Comparison of ENCODE assay signal across 8 cellular contexts in the genomic region with DNA sequence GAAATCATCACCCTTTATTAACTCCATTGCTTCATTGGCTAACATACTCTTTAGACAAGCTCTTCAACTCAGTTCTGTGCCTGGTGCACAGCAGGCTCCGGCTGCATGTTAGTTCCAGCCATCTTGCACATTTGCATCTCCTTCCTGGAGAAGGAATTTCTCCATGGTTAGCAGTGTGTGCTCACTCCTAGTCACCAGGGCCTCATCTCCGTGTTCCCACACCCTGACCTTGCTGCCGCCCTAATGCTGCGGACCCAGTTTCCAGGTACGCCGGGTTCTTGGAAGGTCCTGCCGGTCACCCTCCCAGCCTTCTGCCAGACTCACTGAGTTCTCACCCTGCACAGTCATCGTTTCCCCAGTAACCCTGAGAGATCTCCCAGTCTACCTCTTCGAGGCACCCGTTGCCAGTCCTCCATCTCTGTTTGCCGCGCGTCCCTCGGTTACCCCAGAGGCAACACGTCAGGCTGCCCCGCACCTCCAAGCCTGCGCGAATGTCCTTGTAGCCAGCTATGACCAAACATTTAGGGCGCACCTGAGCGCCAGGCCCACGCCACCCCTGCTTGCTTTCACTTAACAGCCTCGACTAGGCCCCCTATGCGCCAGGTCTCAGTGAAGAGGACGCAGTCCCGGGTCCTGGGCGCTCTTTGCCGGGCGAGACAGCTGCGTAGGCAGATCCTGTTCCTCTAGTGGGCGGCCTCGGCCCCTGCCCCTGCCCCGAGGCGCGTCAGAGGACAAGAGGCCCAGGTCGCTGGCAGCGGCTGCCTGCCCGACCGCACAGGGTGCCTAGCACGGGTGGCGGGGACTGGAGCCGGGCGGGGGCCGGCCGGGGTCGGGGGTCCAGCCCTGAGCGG. TPM values are rescaled to one million over a fixed set of nuclear protein-coding genes. Genes with fewer than 3 reads are reported as not detected.
DNase-seq lines count a peak whose midpoint lies in the region; ATAC-seq, FAIRE-seq and TF ChIP-seq lines count a peak whose summit lies in the region.

No MANE protein-coding gene starts in this region.

- TF ChIP-seq CTCF in dorsolateral prefrontal cortex (IDR thresholded peaks at IDR 0.05 in 54 of 56, conservative IDR thresholded peaks at IDR 0.05 in 2 of 56; ENCODE audit: low read depth in 1 of 56, partially characterized antibody in 56 of 56) = peak in 5 of 56 donors; percentile 9 to 20 (median 16)
- peak; percentile 21 for TF ChIP-seq CTCF in lower lobe of right lung (IDR thresholded peaks at IDR 0.05)

- peaks cover 58% of the 10 kb centered on the region for H3K4me1 ChIP-seq in lower lobe of right lung

- H3K27me3 ChIP-seq in dorsolateral prefrontal cortex (no peaks in the 10 kb centered on the region), lower lobe of right lung (ENCODE audit: low read depth) (no peaks in the 10 kb centered on the region)

- DNase-seq in A172 (ENCODE audit: low spot score) = peak; percentile 61
- DNase-seq in GM18507 (ENCODE audit: extremely low spot score, insufficient read length, low read depth) = no peak
- DNase-seq in NCI-H345 treated with DMSO at 0.1 percent for 48 hours (lab: John Stamatoyannopoulos, UW; ENCODE audit: unreplicated experiment) = peak; percentile 21
- peak; percentile 56 to 59 for DNase-seq in activated CD4-positive, alpha-beta T cell treated with anti-CD3 and anti-CD28 coated beads, Interleukin-2, amount 50 U/mL, for 24 hours (ENCODE audit: low read depth in 1 of 2, low spot score in 1 of 2)
- peak; percentile 44 to 81 (median 62) for DNase-seq in dorsolateral prefrontal cortex
- peak; percentile 91 for DNase-seq in lower lobe of right lung
- DNase-seq in stimulated activated CD4-positive, alpha-beta T cell treated with anti-CD3 and anti-CD28 coated beads, Interleukin-4, amount 100 ng/mL, for 48 hours (ENCODE audit: low read depth in 2 of 2) = peak; percentile 52 to 59

- no peaks in the 10 kb centered on the region for H3K36me3 ChIP-seq in lower lobe of right lung

- intact Hi-C loops in dorsolateral prefrontal cortex (cut with DNase I) = loop anchor here (1.0 to 10.0 kb wide), 7 partner anchors 31 to 177 kb away; a partner anchor contains a TSS
- intact Hi-C loops in lower lobe of right lung (cut with DNase I) = no loop called here

- H3K9me3 ChIP-seq in lower lobe of right lung = no peaks in the 10 kb centered on the region

- FAIRE-seq in GM18507 (lab: Jason Lieb, UNC) = peak; percentile 36

- ATAC-seq in HG02981 (IDR thresholded peaks at IDR 0.05; ENCODE audit: unreplicated experiment) (peak; percentile 43), lower lobe of right lung (peak; percentile 81 to 84)

- H3K4me3 ChIP-seq in dorsolateral prefrontal cortex (peak overlapping the region; percentile 71 to 97 (median 89)), lower lobe of right lung (peak overlapping the region; percentile 85)

- H3K27ac ChIP-seq in dorsolateral prefrontal cortex (peak overlapping the region; percentile 96 to 100 (median 99)), lower lobe of right lung (peak overlapping the region; percentile 100)

RNA-seq across cellular contexts. Expression of a gene that starts 0.7 kb away (rescaled TPM):
- 5.6 and 6.9 TPM in 2 replicates for total RNA-seq in A172 (2014; rRNA removed; shearing (Covaris generic))
- total RNA-seq in dorsolateral prefrontal cortex (10 to 100 TPM; 24.1 to 48.5 (median 30.4) TPM), lower lobe of right lung (34.8 TPM)

RNA-seq across cellular contexts. Expression of a gene that starts 31.7 kb away (rescaled TPM):
- total RNA-seq in A172 (2014; rRNA removed; shearing (Covaris generic)) = 262 and 270 TPM in 2 replicates
- 10 to 100 TPM; 22.6 to 55.4 (median 35.9) TPM for total RNA-seq in dorsolateral prefrontal cortex
- total RNA-seq in lower lobe of right lung = 205 TPM
